8 cellular contexts compared by ENCODE assay signal in the genomic region with DNA sequence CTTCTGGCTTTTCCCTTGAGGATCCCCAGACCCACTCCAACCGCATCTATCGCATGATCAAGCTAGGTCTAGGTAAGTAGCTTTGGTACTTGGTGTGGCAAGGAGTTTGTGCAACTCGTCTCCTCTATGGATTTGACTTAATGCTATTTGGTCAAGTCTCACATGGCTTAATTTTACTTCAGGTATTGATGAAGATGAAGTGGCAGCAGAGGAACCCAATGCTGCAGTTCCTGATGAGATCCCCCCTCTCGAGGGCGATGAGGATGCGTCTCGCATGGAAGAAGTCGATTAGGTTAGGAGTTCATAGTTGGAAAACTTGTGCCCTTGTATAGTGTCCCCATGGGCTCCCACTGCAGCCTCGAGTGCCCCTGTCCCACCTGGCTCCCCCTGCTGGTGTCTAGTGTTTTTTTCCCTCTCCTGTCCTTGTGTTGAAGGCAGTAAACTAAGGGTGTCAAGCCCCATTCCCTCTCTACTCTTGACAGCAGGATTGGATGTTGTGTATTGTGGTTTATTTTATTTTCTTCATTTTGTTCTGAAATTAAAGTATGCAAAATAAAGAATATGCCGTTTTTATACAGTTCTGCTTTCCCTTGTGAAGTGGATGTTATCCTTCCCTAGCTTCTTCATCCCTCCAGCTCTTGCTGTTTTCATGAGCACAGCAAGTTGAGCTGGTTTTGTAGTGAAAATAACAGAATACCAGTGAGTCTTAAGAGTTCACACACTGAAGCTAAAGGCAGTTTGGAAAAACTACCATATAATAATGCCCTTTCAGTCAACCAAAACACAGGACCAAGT. TPM values are rescaled to one million over a fixed set of nuclear protein-coding genes. Genes with fewer than 3 reads are reported as not detected.
A peak's percentile ranks its signal among the peaks of the same experiment; 100 is the strongest.
DNase-seq lines count a peak whose midpoint lies in the region; ATAC-seq, FAIRE-seq and TF ChIP-seq lines count a peak whose summit lies in the region.

No MANE protein-coding gene starts in this region.

- H3K9me2 ChIP-seq in OCI-LY1 (ENCODE audit: low read depth, low read length): no peaks in the 10 kb centered on the region

- TF ChIP-seq CTCF in A549 (IDR thresholded peaks at IDR 0.05) (peak; percentile 40), OCI-LY1 (IDR thresholded peaks at IDR 0.05; ENCODE audit: low read length) (peak; percentile 63), thoracic aorta (IDR thresholded peaks at IDR 0.05) (peak; percentile 38)

- H3F3A ChIP-seq in OCI-LY1 (ENCODE audit: insufficient read depth, low read length): peaks cover 33% of the 10 kb centered on the region

- H2AFZ ChIP-seq in OCI-LY1 (ENCODE audit: low read length): no peak overlapping the region

- no peaks in the 10 kb centered on the region for H3K9me3 ChIP-seq in A549
- no peaks in the 10 kb centered on the region for H3K9me3 ChIP-seq in OCI-LY1 (ENCODE audit: low read length)
- H3K9me3 ChIP-seq in thoracic aorta: no peaks in the 10 kb centered on the region

- H3K4me2 ChIP-seq in A549 (peak overlapping the region; percentile 13; the same call in 2 of the 3 replicates), OCI-LY1 (ENCODE audit: low read length) (no peak overlapping the region; the same call in 1 of the 2 replicates)

- peaks cover 6% of the 10 kb centered on the region for H3K79me2 ChIP-seq in OCI-LY1 (ENCODE audit: insufficient read depth, low read length)

- peak in 1 of 2 experiments; percentile 53 for DNase-seq in A549 (ENCODE audit: low read depth in 1 of 2, low spot score in 1 of 2)
- DNase-seq in activated naive CD4-positive, alpha-beta T cell treated with Interleukin-2 at 50 U/mL for 16 hours: peak; percentile 63
- no peak for DNase-seq in left lobe of liver (ENCODE audit: low spot score)
- no peak for DNase-seq in thoracic aorta (ENCODE audit: low spot score)
- no peak for DNase-seq in kidney glomerular epithelial cell (lab: John Stamatoyannopoulos, UW)

- POLR2A ChIA-PET in A549 (lab: Yijun Ruan, JAX): no interaction called here

- TF ChIP-seq POLR2A in A549 (IDR thresholded peaks at IDR 0.05; ENCODE audit: low read length): no peak

- H3K27ac ChIP-seq in A549 (no peak overlapping the region), OCI-LY1 (ENCODE audit: low read depth, low read length, poor library complexity, severe bottlenecking) (no peak overlapping the region), thoracic aorta (no peak overlapping the region)

- H4K20me1 ChIP-seq in OCI-LY1 (ENCODE audit: insufficient read depth, low read length): no peaks in the 10 kb centered on the region

- no peak for FAIRE-seq in A549 (lab: Jason Lieb, UNC)
- peak; percentile 31 for FAIRE-seq in G401.6 (lab: Jason Lieb, UNC)

- ATAC-seq in A549 (peak in 1 of 2 experiments; percentile 13; a peak in 2 of 6 replicates), left lobe of liver (peak; percentile 9), thoracic aorta (ENCODE audit: insufficient number of reproducible peaks, low FRiP score, low read depth) (no peak), HG02885 (IDR thresholded peaks at IDR 0.05; ENCODE audit: poor library complexity, unreplicated experiment) (no peak)

- peaks cover 68% of the 10 kb centered on the region for H3K36me3 ChIP-seq in OCI-LY1 (ENCODE audit: insufficient read depth, low read length)
- H3K36me3 ChIP-seq in thoracic aorta: peaks cover 54% of the 10 kb centered on the region

- TF ChIP-seq EP300 in A549 (IDR thresholded peaks at IDR 0.05): no peak

- H3K4me1 ChIP-seq in A549: peaks cover 60% of the 10 kb centered on the region
- H3K4me1 ChIP-seq in OCI-LY1 (ENCODE audit: insufficient read depth, low read length, severe bottlenecking): peaks cover 47% of the 10 kb centered on the region
- peaks cover 14 to 34% of the 10 kb centered on the region in 2 donors for H3K4me1 ChIP-seq in thoracic aorta (ENCODE audit: control insufficient read depth in 1 of 2, low read depth in 2 of 2)

- no peak overlapping the region for H3K9ac ChIP-seq in OCI-LY1 (ENCODE audit: low read length)

- no peak for TF ChIP-seq RAD21 in A549 (conservative IDR thresholded peaks at IDR 0.05 in 1 of 2, IDR thresholded peaks at IDR 0.05 in 1 of 2)

- CTCF ChIA-PET in A549 (lab: Yijun Ruan, JAX): interaction anchor here (0.8 to 3.6 kb wide), 10 partner anchors 8 to 155 kb away, joined by 3 to 16 read pairs (median 4); no protein-coding TSS in a partner anchor

- H3K27me3 ChIP-seq in OCI-LY1 (ENCODE audit: insufficient read depth, low read length) (no peaks in the 10 kb centered on the region), thoracic aorta (replicated peaks; ENCODE audit: insufficient read depth) (no peaks in the 10 kb centered on the region)

- WGBS in A549 (ENCODE audit: missing lambda C conversion rate): 51% methylated on average over 10 of the region's 10 CpGs

- H3K4me3 ChIP-seq in A549 (no peak overlapping the region), OCI-LY1 (ENCODE audit: low read depth, low read length, poor library complexity, severe bottlenecking) (no peak overlapping the region), thoracic aorta (no peak overlapping the region)

TF ChIP-seq in A549, 52 proteins besides CTCF, POLR2A, EP300 and RAD21:
- TF ChIP-seq TFCP2L1 (CRISPR knock-in tag; IDR thresholded peaks at IDR 0.05) (no peak), HDAC2 (IDR thresholded peaks at IDR 0.05) (no peak), SMC3 (IDR thresholded peaks at IDR 0.05) (no peak), CEBPB (IDR thresholded peaks at IDR 0.05) (no peak), TP53 (CRISPR knock-in tag; IDR thresholded peaks at IDR 0.05) (no peak), RFX5 (IDR thresholded peaks at IDR 0.05) (no peak)

RNA-seq across cellular contexts. Expression of gene SLC35B2, which starts 3.8 kb away (rescaled TPM):
- polyA plus RNA-seq in A549 (2011; rRNA removed): 44.5 and 61.4 TPM in 2 replicates
- polyA plus RNA-seq in A549 (2012; cell fraction: cytosol; rRNA removed): 56.6 and 84.2 TPM in 2 replicates
- polyA plus RNA-seq in A549 (2012; cell fraction: nucleus; rRNA removed): 60.0 and 63.0 TPM in 2 replicates
- 38.7 to 45.6 TPM (median 45.5 TPM) in 3 replicates for polyA plus RNA-seq in A549 (2017; fragmentation: RNase III; extraction: RNeasy Plus Mini Kit Qiagen cat#74134 plus additional on column Dnase treatment)
- polyA minus RNA-seq in A549 (2011; rRNA and poly(A)+ RNA removed): 44.0 and 52.2 TPM in 2 replicates
- 18.4 TPM for total RNA-seq in left lobe of liver
- 10 to 100 TPM; 19.9 to 33.3 TPM for total RNA-seq in thoracic aorta

RNA-seq across cellular contexts. Expression of gene HSP90AB1, which starts 6.6 kb away (rescaled TPM):
- 1,080 and 1,155 TPM in 2 replicates for polyA plus RNA-seq in A549 (2011; rRNA removed)
- 735 and 808 TPM in 2 replicates for polyA plus RNA-seq in A549 (2012; cell fraction: cytosol; rRNA removed)
- 712 and 1,059 TPM in 2 replicates for polyA plus RNA-seq in A549 (2012; cell fraction: nucleus; rRNA removed)
- polyA plus RNA-seq in A549 (2017; fragmentation: RNase III; extraction: RNeasy Plus Mini Kit Qiagen cat#74134 plus additional on column Dnase treatment): 1,076 to 1,211 TPM (median 1,136 TPM) in 3 replicates
- polyA minus RNA-seq in A549 (2011; rRNA and poly(A)+ RNA removed): 601 and 692 TPM in 2 replicates
- total RNA-seq in left lobe of liver: 187 TPM
- total RNA-seq in thoracic aorta: 100 to 1,000 TPM; 405 to 695 TPM

RNA-seq across cellular contexts. Expression of gene NFKBIE, which starts 11.8 kb away (rescaled TPM):
- polyA plus RNA-seq in A549 (2011; rRNA removed): 6.2 and 6.3 TPM in 2 replicates
- 8.2 and 10.8 TPM in 2 replicates for polyA plus RNA-seq in A549 (2012; cell fraction: cytosol; rRNA removed)
- 13.6 and 19.5 TPM in 2 replicates for polyA plus RNA-seq in A549 (2012; cell fraction: nucleus; rRNA removed)
- polyA plus RNA-seq in A549 (2017; fragmentation: RNase III; extraction: RNeasy Plus Mini Kit Qiagen cat#74134 plus additional on column Dnase treatment): 5.6 to 9.1 TPM (median 6.0 TPM) in 3 replicates
- polyA minus RNA-seq in A549 (2011; rRNA and poly(A)+ RNA removed): 2.8 and 4.1 TPM in 2 replicates
- total RNA-seq in left lobe of liver: 2.8 TPM
- total RNA-seq in thoracic aorta: 10 to 100 TPM in 1 of 2 donors, 1 to 10 TPM in 1; 5.5 to 10.6 TPM

RNA-seq across cellular contexts. Expression of gene TMEM151B, which starts 16.7 kb away (rescaled TPM):
- 0.01 TPM in 1 of 2 replicates, not detected in the other for polyA plus RNA-seq in A549 (2011; rRNA removed)
- polyA plus RNA-seq in A549 (2012; cell fraction: cytosol; rRNA removed): 0.01 TPM in 2 replicates
- polyA plus RNA-seq in A549 (2012; cell fraction: nucleus; rRNA removed): 0.02 and 0.04 TPM in 2 replicates
- polyA plus RNA-seq in A549 (2017; fragmentation: RNase III; extraction: RNeasy Plus Mini Kit Qiagen cat#74134 plus additional on column Dnase treatment): 0.01 to 0.03 TPM in 2 of 3 replicates, not detected in the other
- not detected in 2 replicates for polyA minus RNA-seq in A549 (2011; rRNA and poly(A)+ RNA removed)
- not detected for total RNA-seq in left lobe of liver
- not detected for total RNA-seq in thoracic aorta

RNA-seq across cellular contexts. Expression of gene SLC29A1, which starts 30.1 kb away (rescaled TPM):
- polyA plus RNA-seq in A549 (2011; rRNA removed) (72.3 and 80.0 TPM in 2 replicates), A549 (2017; fragmentation: RNase III; extraction: RNeasy Plus Mini Kit Qiagen cat#74134 plus additional on column Dnase treatment) (45.6 to 49.1 TPM (median 47.1 TPM) in 3 replicates)
- polyA plus RNA-seq in A549 (2012; cell fraction: cytosol; rRNA removed): 112 and 143 TPM in 2 replicates
- polyA plus RNA-seq in A549 (2012; cell fraction: nucleus; rRNA removed): 227 and 245 TPM in 2 replicates
- 114 and 138 TPM in 2 replicates for polyA minus RNA-seq in A549 (2011; rRNA and poly(A)+ RNA removed)
- total RNA-seq in left lobe of liver (37.5 TPM), thoracic aorta (100 to 1,000 TPM; 132 to 172 TPM)
